ENCODE assay signal across 1 cellular context in the genomic region with DNA sequence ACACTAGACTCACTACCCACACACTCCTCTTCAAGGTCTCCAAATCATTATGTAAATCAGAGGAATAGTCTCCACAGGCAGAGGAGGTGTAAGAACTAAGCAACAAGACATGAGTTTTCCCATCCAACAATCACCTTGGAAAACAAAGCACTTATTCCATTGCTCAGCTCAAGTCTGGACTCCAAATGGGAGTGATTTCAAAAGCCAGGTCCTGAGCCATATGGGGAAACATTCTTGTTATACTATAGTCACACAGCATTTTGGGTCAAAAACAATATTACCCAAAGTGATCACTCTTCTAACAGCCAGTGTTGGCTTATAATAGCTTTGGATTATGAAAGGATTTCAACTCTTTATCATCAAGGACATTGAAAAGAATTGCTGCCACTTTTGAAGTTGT.
TF ChIP-seq lines count a peak whose summit lies in the region.

No MANE protein-coding gene starts in this region.

TF ChIP-seq in GM23338, 12 proteins besides CTCF, POLR2A, EP300 and RAD21 (continued from another document):
- TF ChIP-seq, protein P1, sequence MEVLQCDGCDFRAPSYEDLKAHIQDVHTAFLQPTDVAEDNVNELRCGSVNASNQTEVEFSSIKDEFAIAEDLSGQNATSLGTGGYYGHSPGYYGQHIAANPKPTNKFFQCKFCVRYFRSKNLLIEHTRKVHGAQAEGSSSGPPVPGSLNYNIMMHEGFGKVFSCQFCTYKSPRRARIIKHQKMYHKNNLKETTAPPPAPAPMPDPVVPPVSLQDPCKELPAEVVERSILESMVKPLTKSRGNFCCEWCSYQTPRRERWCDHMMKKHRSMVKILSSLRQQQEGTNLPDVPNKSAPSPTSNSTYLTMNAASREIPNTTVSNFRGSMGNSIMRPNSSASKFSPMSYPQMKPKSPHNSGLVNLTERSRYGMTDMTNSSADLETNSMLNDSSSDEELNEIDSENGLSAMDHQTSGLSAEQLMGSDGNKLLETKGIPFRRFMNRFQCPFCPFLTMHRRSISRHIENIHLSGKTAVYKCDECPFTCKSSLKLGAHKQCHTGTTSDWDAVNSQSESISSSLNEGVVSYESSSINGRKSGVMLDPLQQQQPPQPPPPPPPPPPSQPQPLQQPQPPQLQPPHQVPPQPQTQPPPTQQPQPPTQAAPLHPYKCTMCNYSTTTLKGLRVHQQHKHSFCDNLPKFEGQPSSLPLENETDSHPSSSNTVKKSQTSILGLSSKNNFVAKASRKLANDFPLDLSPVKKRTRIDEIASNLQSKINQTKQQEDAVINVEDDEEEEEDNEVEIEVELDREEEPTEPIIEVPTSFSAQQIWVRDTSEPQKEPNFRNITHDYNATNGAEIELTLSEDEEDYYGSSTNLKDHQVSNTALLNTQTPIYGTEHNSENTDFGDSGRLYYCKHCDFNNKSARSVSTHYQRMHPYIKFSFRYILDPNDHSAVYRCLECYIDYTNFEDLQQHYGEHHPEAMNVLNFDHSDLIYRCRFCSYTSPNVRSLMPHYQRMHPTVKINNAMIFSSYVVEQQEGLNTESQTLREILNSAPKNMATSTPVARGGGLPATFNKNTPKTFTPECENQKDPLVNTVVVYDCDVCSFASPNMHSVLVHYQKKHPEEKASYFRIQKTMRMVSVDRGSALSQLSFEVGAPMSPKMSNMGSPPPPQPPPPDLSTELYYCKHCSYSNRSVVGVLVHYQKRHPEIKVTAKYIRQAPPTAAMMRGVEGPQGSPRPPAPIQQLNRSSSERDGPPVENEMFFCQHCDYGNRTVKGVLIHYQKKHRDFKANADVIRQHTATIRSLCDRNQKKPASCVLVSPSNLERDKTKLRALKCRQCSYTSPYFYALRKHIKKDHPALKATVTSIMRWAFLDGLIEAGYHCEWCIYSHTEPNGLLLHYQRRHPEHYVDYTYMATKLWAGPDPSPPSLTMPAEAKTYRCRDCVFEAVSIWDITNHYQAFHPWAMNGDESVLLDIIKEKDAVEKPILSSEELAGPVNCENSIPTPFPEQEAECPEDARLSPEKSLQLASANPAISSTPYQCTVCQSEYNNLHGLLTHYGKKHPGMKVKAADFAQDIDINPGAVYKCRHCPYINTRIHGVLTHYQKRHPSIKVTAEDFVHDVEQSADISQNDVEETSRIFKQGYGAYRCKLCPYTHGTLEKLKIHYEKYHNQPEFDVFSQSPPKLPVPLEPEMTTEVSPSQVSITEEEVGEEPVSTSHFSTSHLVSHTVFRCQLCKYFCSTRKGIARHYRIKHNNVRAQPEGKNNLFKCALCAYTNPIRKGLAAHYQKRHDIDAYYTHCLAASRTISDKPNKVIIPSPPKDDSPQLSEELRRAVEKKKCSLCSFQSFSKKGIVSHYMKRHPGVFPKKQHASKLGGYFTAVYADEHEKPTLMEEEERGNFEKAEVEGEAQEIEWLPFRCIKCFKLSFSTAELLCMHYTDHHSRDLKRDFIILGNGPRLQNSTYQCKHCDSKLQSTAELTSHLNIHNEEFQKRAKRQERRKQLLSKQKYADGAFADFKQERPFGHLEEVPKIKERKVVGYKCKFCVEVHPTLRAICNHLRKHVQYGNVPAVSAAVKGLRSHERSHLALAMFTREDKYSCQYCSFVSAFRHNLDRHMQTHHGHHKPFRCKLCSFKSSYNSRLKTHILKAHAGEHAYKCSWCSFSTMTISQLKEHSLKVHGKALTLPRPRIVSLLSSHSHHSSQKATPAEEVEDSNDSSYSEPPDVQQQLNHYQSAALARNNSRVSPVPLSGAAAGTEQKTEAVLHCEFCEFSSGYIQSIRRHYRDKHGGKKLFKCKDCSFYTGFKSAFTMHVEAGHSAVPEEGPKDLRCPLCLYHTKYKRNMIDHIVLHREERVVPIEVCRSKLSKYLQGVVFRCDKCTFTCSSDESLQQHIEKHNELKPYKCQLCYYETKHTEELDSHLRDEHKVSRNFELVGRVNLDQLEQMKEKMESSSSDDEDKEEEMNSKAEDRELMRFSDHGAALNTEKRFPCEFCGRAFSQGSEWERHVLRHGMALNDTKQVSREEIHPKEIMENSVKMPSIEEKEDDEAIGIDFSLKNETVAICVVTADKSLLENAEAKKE (CRISPR knock-in tag; IDR thresholded peaks at IDR 0.05): no peak
- no peak for TF ChIP-seq EZH2phosphoT487 (IDR thresholded peaks at IDR 0.05; ENCODE audit: unreplicated experiment)
- no peak for TF ChIP-seq STAT1 (IDR thresholded peaks at IDR 0.05; ENCODE audit: unreplicated experiment)
- TF ChIP-seq ZNF331 (CRISPR knock-in tag; IDR thresholded peaks at IDR 0.05; ENCODE audit: low read depth): no peak
- no peak for TF ChIP-seq ETS1 (IDR thresholded peaks at IDR 0.05)
- no peak for TF ChIP-seq NANOG (IDR thresholded peaks at IDR 0.05; ENCODE audit: borderline replicate concordance)
- TF ChIP-seq CREB1 (CRISPR knock-in tag; IDR thresholded peaks at IDR 0.05; ENCODE audit: low read depth): no peak
- TF ChIP-seq EZH2 (IDR thresholded peaks at IDR 0.05; ENCODE audit: low read depth, unreplicated experiment): no peak
- no peak for TF ChIP-seq JUNB (IDR thresholded peaks at IDR 0.05; ENCODE audit: unreplicated experiment)
- TF ChIP-seq POLR2AphosphoS5 (IDR thresholded peaks at IDR 0.05; ENCODE audit: low read depth): no peak
- TF ChIP-seq REST (IDR thresholded peaks at IDR 0.05; ENCODE audit: unreplicated experiment): no peak
